In the genomic region with DNA sequence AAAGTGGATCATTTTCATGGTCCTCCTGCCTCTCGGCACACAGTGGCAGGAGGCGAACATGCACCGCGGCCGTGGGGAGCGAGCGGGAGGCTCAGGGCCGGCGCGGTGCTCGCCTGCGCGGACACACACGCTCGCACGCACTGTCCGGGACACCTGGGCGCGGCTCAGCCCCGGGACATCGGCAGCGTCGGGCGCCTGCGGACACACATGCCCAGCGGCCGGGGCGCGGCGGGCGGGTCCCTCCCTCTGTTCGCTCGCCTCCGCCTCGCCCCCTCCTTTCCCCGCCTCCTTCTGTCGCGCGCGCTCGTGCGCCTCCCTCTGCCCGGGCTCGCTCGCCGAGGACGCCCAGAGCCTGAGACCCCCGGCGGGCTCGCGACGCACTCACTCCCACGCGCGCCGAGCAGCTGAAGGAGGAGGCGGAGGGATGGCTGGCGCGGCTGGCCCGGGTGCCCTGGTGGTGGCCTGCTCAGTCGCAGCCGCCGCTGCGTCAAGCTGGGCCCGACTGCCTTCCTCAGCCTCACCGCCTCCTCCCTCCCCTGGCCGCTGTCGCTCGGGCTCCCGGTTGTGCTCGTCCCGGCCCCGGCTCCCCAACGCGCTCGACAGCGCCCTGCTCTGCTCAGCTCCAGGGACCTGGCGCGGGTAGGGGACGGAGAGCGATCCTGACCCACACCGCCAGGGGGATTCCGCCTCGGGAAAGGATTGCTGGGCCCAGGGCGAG, we compare ENCODE assay signal across 8 cellular contexts. TPM values are rescaled to one million over a fixed set of nuclear protein-coding genes. Genes with fewer than 3 reads are reported as not detected.
DNase-seq lines count a peak whose midpoint lies in the region; ATAC-seq and TF ChIP-seq lines count a peak whose summit lies in the region.

Gene FRMD3, minus strand, starts transcription at position 230 of the 718 bp plus-strand sequence. Its CDS starts 170 bp downstream, at position 60.

- H3K27ac ChIP-seq in SJCRH30 (peak within 1 kb of the TSS; percentile 62), spleen (peak within 1 kb of the TSS in 7 of 8 donors; percentile 74 to 86 (median 81))

- H3K27me3 ChIP-seq in SJCRH30 (no peaks in the 10 kb centered on the region), spleen (replicated peaks in 1 of 7) (peaks cover 0 to 37% (median 14%) of the 10 kb centered on the region in 7 donors)

- ATAC-seq in GM18511 (IDR thresholded peaks at IDR 0.05; ENCODE audit: unreplicated experiment): peak; percentile 47
- no peak for ATAC-seq in HG03571 (IDR thresholded peaks at IDR 0.05; ENCODE audit: unreplicated experiment)

- peaks cover 13% of the 10 kb centered on the region; the same call in 1 of the 2 replicates for H3K4me1 ChIP-seq in SJCRH30
- peaks cover 7 to 37% (median 24%) of the 10 kb centered on the region in 6 donors for H3K4me1 ChIP-seq in spleen

- H3K4me3 ChIP-seq in SJCRH30 (peak within 1 kb of the TSS; percentile 75), spleen (peak within 1 kb of the TSS; percentile 45 to 73 (median 67))

- TF ChIP-seq POLR2A in spleen (IDR thresholded peaks at IDR 0.05): no peak

- H3K9me3 ChIP-seq in SJCRH30 (replicated peaks) (no peaks in the 10 kb centered on the region), spleen (no peaks in the 10 kb centered on the region)

- intact Hi-C loops in spleen (cut with DNase I; ENCODE audit: low total_unique reads): no loop called here

- peak; percentile 77 for TF ChIP-seq CTCF in AG09319 (IDR thresholded peaks at IDR 0.05; ENCODE audit: low read depth, low read length)
- peak; percentile 64 to 87 (median 79) for TF ChIP-seq CTCF in spleen (IDR thresholded peaks at IDR 0.05 in 8 of 11, conservative IDR thresholded peaks at IDR 0.05 in 3 of 11)

- 1 to 3% (median 2%) methylated on average over 29 to 85 of the region's 85 CpGs for WGBS in spleen, 5 donors

- no peaks in the 10 kb centered on the region for H3K36me3 ChIP-seq in SJCRH30
- no peaks in the 10 kb centered on the region for H3K36me3 ChIP-seq in spleen

- DNase-seq in AG09319 (ENCODE audit: extremely low read depth, low read depth): peak; percentile 40
- peak; percentile 43 for DNase-seq in KG1 (lab: John Stamatoyannopoulos, UW)
- DNase-seq in SJCRH30: peak; percentile 93 to 94
- peak; percentile 66 for DNase-seq in dedifferentiated amniotic fluid mesenchymal stem cell (ENCODE audit: extremely low spot score)
- DNase-seq in left kidney (ENCODE audit: low read depth, low spot score): peak; percentile 93
- DNase-seq in spleen: peak; percentile 93

RNA-seq across cellular contexts. Expression of gene FRMD3, which starts in this region (rescaled TPM):
- 17.4 and 17.6 TPM in 2 replicates for total RNA-seq in SJCRH30 (2014; rRNA removed; shearing (Covaris generic))
- 10 to 100 TPM; 10.5 to 45.8 (median 21.1) TPM for total RNA-seq in spleen
- 1 to 10 TPM in 2 of 3 donors, under 1 TPM in 1; 0.82 to 3.1 (median 1.0) TPM for polyA plus RNA-seq in spleen

Comparison
In these comparisons a context has a peak if more than half of its experiments do, and no peak if none do; other contexts are left out.
1. DNase-seq: peak in every context shown above with its lines; median percentile 94 in SJCRH30; 93 in left kidney; 93 in spleen; 66 in dedifferentiated amniotic fluid mesenchymal stem cell; 43 in KG1; 40 in AG09319.